ENCODE assay signal across 1 cellular context in genomic region chr1:212290608-212291007, GRCh38.
TF ChIP-seq lines count a peak whose summit lies in the region.

No MANE protein-coding gene starts in this region.

TF ChIP-seq in HEK293, 187 proteins besides CTCF, POLR2A, EP300 and RAD21 (continued from another document and continues in another):
- no peak for TF ChIP-seq ZSCAN18 (tag by site-specific recombination; IDR thresholded peaks at IDR 0.05)
- TF ChIP-seq ZNF610 (tag by site-specific recombination; IDR thresholded peaks at IDR 0.05; ENCODE audit: borderline replicate concordance), result no peak
- TF ChIP-seq KLF10 (tag by site-specific recombination; IDR thresholded peaks at IDR 0.05), result 0 out of 2 replicates have a peak, but pooled peaks have one; percentile 14
- TF ChIP-seq ZNF548 (tag by site-specific recombination; IDR thresholded peaks at IDR 0.05), result no peak
- TF ChIP-seq ZBTB1 (tag by site-specific recombination; IDR thresholded peaks at IDR 0.05), result no peak
- TF ChIP-seq ZNF624 (tag by site-specific recombination; IDR thresholded peaks at IDR 0.05), result no peak
- TF ChIP-seq PRDM1 (tag by site-specific recombination; IDR thresholded peaks at IDR 0.05), result peak; percentile 31; the same call in 1 of the 2 replicates
- TF ChIP-seq ZXDB (tag by site-specific recombination; IDR thresholded peaks at IDR 0.05), result peak; percentile 22
- TF ChIP-seq ZBTB26 (tag by site-specific recombination; optimal IDR thresholded peaks at IDR 0.05), result no peak
- TF ChIP-seq PRDM2 (tag by site-specific recombination; IDR thresholded peaks at IDR 0.05; ENCODE audit: borderline replicate concordance), result no peak
- no peak for TF ChIP-seq ZNF560 (tag by site-specific recombination; IDR thresholded peaks at IDR 0.05; ENCODE audit: borderline replicate concordance)
- no peak for TF ChIP-seq ZBTB6 (tag by site-specific recombination; IDR thresholded peaks at IDR 0.05)
- TF ChIP-seq ZNF521 (tag by site-specific recombination; IDR thresholded peaks at IDR 0.05), result no peak
- TF ChIP-seq YY1 (tag by site-specific recombination; IDR thresholded peaks at IDR 0.05), result no peak
- no peak for TF ChIP-seq ZNF239 (tag by site-specific recombination; IDR thresholded peaks at IDR 0.05)
- TF ChIP-seq ZNF449 (tag by site-specific recombination; IDR thresholded peaks at IDR 0.05), result no peak
- no peak for TF ChIP-seq AEBP2 (tag by site-specific recombination; IDR thresholded peaks at IDR 0.05; ENCODE audit: borderline replicate concordance)
- no peak for TF ChIP-seq ZNF23 (tag by site-specific recombination; IDR thresholded peaks at IDR 0.05; ENCODE audit: borderline replicate concordance)
- no peak for TF ChIP-seq GLI2 (tag by site-specific recombination; IDR thresholded peaks at IDR 0.05; ENCODE audit: borderline replicate concordance, low read depth)
- no peak for TF ChIP-seq ZNF670 (tag by site-specific recombination; IDR thresholded peaks at IDR 0.05; ENCODE audit: low read depth)
- TF ChIP-seq BCL11A (tag by site-specific recombination; IDR thresholded peaks at IDR 0.05; ENCODE audit: low read depth), result peak; percentile 56; the same call in 1 of the 2 replicates
- TF ChIP-seq BCL11B (tag by site-specific recombination; IDR thresholded peaks at IDR 0.05; ENCODE audit: low read depth), result no peak
- no peak for TF ChIP-seq ZFP3 (tag by site-specific recombination; IDR thresholded peaks at IDR 0.05; ENCODE audit: low read depth)
- TF ChIP-seq SP7 (tag by site-specific recombination; IDR thresholded peaks at IDR 0.05), result 0 out of 2 replicates have a peak, but pooled peaks have one; percentile 14
- TF ChIP-seq SCRT1 (tag by site-specific recombination; IDR thresholded peaks at IDR 0.05; ENCODE audit: borderline replicate concordance), result no peak
- TF ChIP-seq HIC1 (tag by site-specific recombination; IDR thresholded peaks at IDR 0.05), result no peak
- no peak for TF ChIP-seq ZNF354C (tag by site-specific recombination; IDR thresholded peaks at IDR 0.05; ENCODE audit: borderline replicate concordance, low read depth)
- TF ChIP-seq ZNF48 (tag by site-specific recombination; IDR thresholded peaks at IDR 0.05), result no peak
- no peak for TF ChIP-seq ZFHX2 (tag by site-specific recombination; conservative IDR thresholded peaks at IDR 0.05)
- no peak for TF ChIP-seq KLF16 (tag by site-specific recombination; IDR thresholded peaks at IDR 0.05)
- no peak for TF ChIP-seq SCRT2 (tag by site-specific recombination; IDR thresholded peaks at IDR 0.05)
- no peak for TF ChIP-seq ZNF248 (tag by site-specific recombination; IDR thresholded peaks at IDR 0.05)
- TF ChIP-seq REPIN1 (tag by site-specific recombination; IDR thresholded peaks at IDR 0.05; ENCODE audit: low read depth), result no peak
- TF ChIP-seq ZNF280C (tag by site-specific recombination; IDR thresholded peaks at IDR 0.05), result no peak
- no peak for TF ChIP-seq REST (tag by site-specific recombination; IDR thresholded peaks at IDR 0.05)
- no peak for TF ChIP-seq EGR2 (tag by site-specific recombination; IDR thresholded peaks at IDR 0.05; ENCODE audit: low read depth)
- no peak for TF ChIP-seq SALL2 (tag by site-specific recombination; IDR thresholded peaks at IDR 0.05; ENCODE audit: borderline replicate concordance)
- TF ChIP-seq ZNF580 (tag by site-specific recombination; IDR thresholded peaks at IDR 0.05), result no peak
- TF ChIP-seq ZBTB20 (tag by site-specific recombination; IDR thresholded peaks at IDR 0.05), result no peak
